In the genomic region with DNA sequence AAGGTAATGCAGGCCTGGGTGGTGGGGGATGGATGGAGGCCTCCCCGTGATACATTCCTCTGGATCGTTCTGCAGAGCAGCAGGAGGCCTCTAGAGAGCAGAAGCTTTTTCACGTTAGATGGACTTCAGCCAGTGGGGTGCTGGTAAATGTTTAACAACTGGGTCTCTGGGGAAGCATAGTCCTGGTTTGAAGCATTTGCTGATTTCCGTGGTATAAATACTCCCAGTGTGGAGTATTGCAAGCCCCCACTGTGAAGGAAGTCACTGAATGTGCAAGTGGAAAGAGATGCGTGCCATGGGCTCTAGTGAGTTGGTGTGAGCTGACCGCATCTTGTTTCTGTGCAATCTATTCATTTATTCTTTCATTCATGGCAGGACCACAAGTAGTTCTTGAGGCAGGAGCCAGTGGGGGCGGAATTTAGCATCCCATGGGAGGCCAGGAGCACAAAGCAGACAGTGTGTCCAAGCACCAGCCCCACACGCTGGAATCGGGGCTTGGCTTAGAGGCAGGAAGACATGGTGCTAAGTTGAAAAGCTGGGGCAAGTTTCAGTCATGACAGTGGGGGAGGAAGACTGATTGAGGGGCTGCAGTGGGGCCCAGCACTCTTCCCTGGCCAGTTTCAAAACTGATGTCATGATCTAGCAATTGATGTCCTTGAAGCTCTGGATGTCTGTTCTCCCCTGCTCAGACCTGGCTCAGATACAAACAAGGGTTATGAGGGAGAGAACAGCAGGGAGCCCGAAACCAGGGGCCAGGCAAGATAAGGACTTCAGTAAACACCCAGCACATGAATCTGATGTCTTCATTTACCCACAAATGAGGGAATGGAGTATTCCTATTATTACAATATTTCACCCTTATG, we compare ENCODE assay signal across 1 cellular context.
TF ChIP-seq lines count a peak whose summit lies in the region.

No MANE protein-coding gene starts in this region.

TF ChIP-seq in HEK293, 187 proteins besides CTCF, POLR2A, EP300 and RAD21 (continued from another document):
- TF ChIP-seq ZNF600 (tag by site-specific recombination; IDR thresholded peaks at IDR 0.05): no peak
- 0 out of 2 replicates have a peak, but pooled peaks have one; percentile 17 for TF ChIP-seq ZNF423 (tag by site-specific recombination; IDR thresholded peaks at IDR 0.05)
- TF ChIP-seq ZBTB7A (tag by site-specific recombination; IDR thresholded peaks at IDR 0.05; ENCODE audit: low read depth): no peak
- TF ChIP-seq ZNF335 (tag by site-specific recombination; conservative IDR thresholded peaks at IDR 0.05): no peak
- TF ChIP-seq HOXD13 (CRISPR knock-in tag; IDR thresholded peaks at IDR 0.05; ENCODE audit: borderline replicate concordance): no peak
- no peak for TF ChIP-seq HOXA7 (CRISPR knock-in tag; IDR thresholded peaks at IDR 0.05; ENCODE audit: borderline replicate concordance)
- peak; percentile 55 for TF ChIP-seq PRDM10 (tag by site-specific recombination; IDR thresholded peaks at IDR 0.05)
- TF ChIP-seq ZNF76 (tag by site-specific recombination; IDR thresholded peaks at IDR 0.05; ENCODE audit: borderline replicate concordance, low read depth): no peak
- no peak for TF ChIP-seq ZNF362 (tag by site-specific recombination; IDR thresholded peaks at IDR 0.05)
- TF ChIP-seq TCF7L2 (IDR thresholded peaks at IDR 0.05; ENCODE audit: borderline replicate concordance, low read depth, low read length): no peak
- no peak for TF ChIP-seq ZNF560 (tag by site-specific recombination; IDR thresholded peaks at IDR 0.05; ENCODE audit: borderline replicate concordance)
- TF ChIP-seq SCRT2 (tag by site-specific recombination; IDR thresholded peaks at IDR 0.05): no peak
- TF ChIP-seq BCL11B (tag by site-specific recombination; IDR thresholded peaks at IDR 0.05; ENCODE audit: low read depth): no peak
- TF ChIP-seq HOXC10 (CRISPR knock-in tag; IDR thresholded peaks at IDR 0.05): no peak
- TF ChIP-seq KLF7 (tag by site-specific recombination; IDR thresholded peaks at IDR 0.05; ENCODE audit: borderline replicate concordance): no peak
- no peak for TF ChIP-seq ELK4 (IDR thresholded peaks at IDR 0.05; ENCODE audit: borderline replicate concordance, low read depth, low read length)
